1 cellular context compared by ENCODE assay signal in genomic region chr21:34959607-34960006, GRCh38.
TF ChIP-seq lines count a peak whose summit lies in the region.

No MANE protein-coding gene starts in this region.

TF ChIP-seq in IMR-90, 13 proteins besides CTCF, POLR2A, EP300 and RAD21 (continued from another document):
- TF ChIP-seq RCOR1 (IDR thresholded peaks at IDR 0.05; ENCODE audit: insufficient replicate concordance, low read length), result no peak
